In genomic region chrX:98480606-98481005, GRCh38 we compare ENCODE assay signal across 33 cellular contexts.
"Had no signal": no experiment of that assay in that cellular context is flagged by ENCODE, and none has a peak within 500 bp of the region (broad histone marks: within the 10 kb centered on the region; RNA-seq: fewer than 3 reads in every experiment).

No MANE protein-coding gene starts in this region.

- H3K36me3 ChIP-seq: cardiac muscle cell, Peyer's patch had no signal

- H3K4me1 Mint-ChIP-seq: activated B cell treated with CpG ODN at 0.5 μM for 24 hours, brain had no signal

- H3K36me3 Mint-ChIP-seq: activated CD4-positive, alpha-beta memory T cell treated with anti-CD3 and anti-CD28 coated beads for 36 hours; activated naive CD4-positive, alpha-beta T cell treated with anti-CD3 and anti-CD28 coated beads, Interleukin-2, amount 50 U/mL, for 72 hours; brain had no signal

- H3K9me3 Mint-ChIP-seq: activated B cell treated with CpG ODN at 0.5 μM for 24 hours; activated naive CD4-positive, alpha-beta T cell treated with anti-CD3 and anti-CD28 coated beads for 36 hours; activated naive CD4-positive, alpha-beta T cell treated with anti-CD3 and anti-CD28 coated beads, Interleukin-2, amount 50 U/mL, for 72 hours; activated T-cell treated with anti-CD3 and anti-CD28 coated beads, Interleukin-2, amount 50 U/mL, for 4 hours; activated T-helper 1 cell treated with anti-CD3 and anti-CD28 coated beads, Interleukin-12 subunit alpha, Interleukin-12 subunit beta, Interleukin-2, Interleukin-4 antibody, amounts not matched to agents 30 ng/mL and 10 ng/mL and 1 ng/mL, durations not matched to agents 14 hours and 24 hours and 36 hours; brain had no signal

- H3K27me3 Mint-ChIP-seq: activated B cell treated with CpG ODN at 0.5 μM for 24 hours; activated CD4-positive, alpha-beta memory T cell treated with anti-CD3 and anti-CD28 coated beads for 36 hours had no signal

- H3K27ac ChIP-seq: cardiac muscle cell, Peyer's patch, VCaP had no signal

- H3K27ac Mint-ChIP-seq: activated B cell treated with CpG ODN at 0.5 μM for 24 hours; activated CD4-positive, alpha-beta memory T cell treated with anti-CD3 and anti-CD28 coated beads for 36 hours; activated naive CD4-positive, alpha-beta T cell treated with anti-CD3 and anti-CD28 coated beads for 36 hours; activated naive CD4-positive, alpha-beta T cell treated with anti-CD3 and anti-CD28 coated beads, Interleukin-2, amount 50 U/mL, for 72 hours; activated T-helper 1 cell treated with anti-CD3 and anti-CD28 coated beads, Interleukin-12 subunit alpha, Interleukin-12 subunit beta, Interleukin-2, Interleukin-4 antibody, amounts not matched to agents 30 ng/mL and 10 ng/mL and 1 ng/mL, durations not matched to agents 14 hours and 24 hours and 36 hours; brain had no signal

- H3K4me1 ChIP-seq: Peyer's patch had no signal

- H3K4me3 Mint-ChIP-seq: activated B cell treated with CpG ODN at 0.5 μM for 24 hours; activated CD4-positive, alpha-beta memory T cell treated with anti-CD3 and anti-CD28 coated beads for 36 hours; activated naive CD4-positive, alpha-beta T cell treated with anti-CD3 and anti-CD28 coated beads for 36 hours; activated T-cell treated with anti-CD3 and anti-CD28 coated beads, Interleukin-2, amount 50 U/mL, for 4 hours; activated T-helper 1 cell treated with anti-CD3 and anti-CD28 coated beads, Interleukin-12 subunit alpha, Interleukin-12 subunit beta, Interleukin-2, Interleukin-4 antibody, amounts not matched to agents 30 ng/mL and 10 ng/mL and 1 ng/mL, durations not matched to agents 14 hours and 24 hours and 36 hours; brain had no signal

- ATAC-seq: activated naive CD4-positive, alpha-beta T cell treated with anti-CD3 and anti-CD28 coated beads, Interleukin-2, amount 50 U/mL, for 72 hours; activated T-cell treated with anti-CD3 and anti-CD28 coated beads, Interleukin-2, amount 50 U/mL, for 4 hours had no signal

- H3K9me3 ChIP-seq: Peyer's patch had no signal

- H3K4me3 ChIP-seq: cardiac muscle cell, Peyer's patch had no signal

- DNase-seq: activated B cell treated with CpG ODN at 0.5 μM for 24 hours; activated CD4-positive, alpha-beta memory T cell treated with anti-CD3 and anti-CD28 coated beads for 36 hours; activated CD4-positive, alpha-beta T cell treated with anti-CD3 and anti-CD28 coated beads for 4 hours; activated CD4-positive, alpha-beta T cell treated with anti-CD3 and anti-CD28 coated beads, Interleukin-2, amount 50 U/mL, for 1 hour; activated CD4-positive, CD25-positive, alpha-beta regulatory T cell treated with anti-CD3 and anti-CD28 coated beads, Interleukin-2, amount 50 U/mL, for 72 hours; activated CD8-positive, alpha-beta memory T cell treated with anti-CD3 and anti-CD28 coated beads, Interleukin-2, amount 50 U/mL, for 4 hours; activated gamma-delta T cell treated with Interleukin-2 at 50 U/mL for 16 hours; activated naive CD4-positive, alpha-beta T cell treated with anti-CD3 and anti-CD28 coated beads for 36 hours; activated T-cell treated with anti-CD3 and anti-CD28 coated beads for 4 hours; activated T-cell treated with anti-CD3 and anti-CD28 coated beads, Interleukin-2, amount 50 U/mL, for 4 hours; anterior cingulate cortex; Kasumi-1; KBM-7; MM.1S; MV-4-11; NCI-H1092; NCI-H1436 treated with DMSO at 0.1 percent for 48 hours; NCI-H1694 treated with DMSO at 0.1 percent for 48 hours; NCI-H2029; NCI-H345; NCI-H524 treated with DMSO at 0.1 percent for 48 hours; Peyer's patch; Right ventricle myocardium superior; RPMI8226; SW 1271; T-helper 1 cell; T-helper 2 cell; T-helper 9 cell had no signal

- H3K27me3 ChIP-seq: cardiac muscle cell, Peyer's patch had no signal
